In genomic region chr7:87059525-87060287, GRCh38 we compare ENCODE assay signal across 8 cellular contexts. TPM values are rescaled to one million over a fixed set of nuclear protein-coding genes. Genes with fewer than 3 reads are reported as not detected.
DNase-seq lines count a peak whose midpoint lies in the region; TF ChIP-seq lines count a peak whose summit lies in the region.

Gene ELAPOR2, minus strand, starts transcription at chr7:87059654. Its CDS starts 141 bp downstream, at chr7:87059513.

- intact Hi-C loops in adrenal gland (cut with DNase I) (no loop called here), left ventricle myocardium inferior (cut with micrococcal nuclease) (no loop called here), prostate gland (cut with DNase I) (loop anchor here (5.0 to 10.0 kb wide), 2 partner anchors 112 to 165 kb away; no protein-coding TSS in a partner anchor)

- H3K4me1 ChIP-seq in adrenal gland (replicated peaks in 1 of 2) (peaks cover 8 to 11% of the 10 kb centered on the region in 2 donors), left ventricle myocardium inferior (peaks cover 37% of the 10 kb centered on the region), prostate gland (replicated peaks) (no peaks in the 10 kb centered on the region)

- 1 to 6% (median 1%) methylated on average over 7 to 70 of the region's 70 CpGs for WGBS in adrenal gland, 4 donors
- 1% methylated on average over 61 of the region's 70 CpGs for WGBS in prostate gland

- H3K4me3 ChIP-seq in GM12864 (ENCODE audit: low read depth, low read length) (peak within 1 kb of the TSS; percentile 78), HFF-Myc (replicated peaks; ENCODE audit: low read depth, low read length) (peak within 1 kb of the TSS; percentile 39), adrenal gland (peak within 1 kb of the TSS in 3 of 4 donors; percentile 25 to 80 (median 54)), left ventricle myocardium inferior (peak within 1 kb of the TSS; percentile 75), prostate gland (peak within 1 kb of the TSS; percentile 50 to 65)

- H3K27ac ChIP-seq in adrenal gland (peak within 1 kb of the TSS in 3 of 5 donors; percentile 26 to 54 (median 27)), left ventricle myocardium inferior (replicated peaks) (peak within 1 kb of the TSS; percentile 59), prostate gland (peak within 1 kb of the TSS; percentile 51 to 64)

- H3K27me3 ChIP-seq in adrenal gland (no peaks in the 10 kb centered on the region), left ventricle myocardium inferior (ENCODE audit: low read depth) (no peaks in the 10 kb centered on the region), prostate gland (replicated peaks; ENCODE audit: insufficient read depth) (no peaks in the 10 kb centered on the region)

- DNase-seq in GM12864 (ENCODE audit: low read depth) (no peak), HFF-Myc (ENCODE audit: extremely low read depth, low read depth) (no peak), NCI-H1092 (lab: John Stamatoyannopoulos, UW) (peak; percentile 93), T follicular helper cell (ENCODE audit: low read depth) (peak; percentile 75), adrenal gland (peak; percentile 55 to 85 (median 71)), left ventricle myocardium inferior (peak; percentile 81), prostate gland (ENCODE audit: low spot score) (peak; percentile 47), ureter (ENCODE audit: low spot score) (peak; percentile 64)

- H3K9me3 ChIP-seq in adrenal gland (replicated peaks in 1 of 3), result no peaks in the 10 kb centered on the region
- no peaks in the 10 kb centered on the region for H3K9me3 ChIP-seq in left ventricle myocardium inferior (replicated peaks)
- H3K9me3 ChIP-seq in prostate gland, result no peaks in the 10 kb centered on the region

- TF ChIP-seq CTCF in GM12864 (IDR thresholded peaks at IDR 0.05; ENCODE audit: low read depth, low read length, missing control alignments) (peak; percentile 62), HFF-Myc (IDR thresholded peaks at IDR 0.05; ENCODE audit: low read depth, low read length, missing control alignments) (peak; percentile 14), adrenal gland (IDR thresholded peaks at IDR 0.05) (peak in 5 of 6 experiments; percentile 6 to 46 (median 30)), left ventricle myocardium inferior (IDR thresholded peaks at IDR 0.05; ENCODE audit: borderline replicate concordance) (peak; percentile 66), prostate gland (IDR thresholded peaks at IDR 0.05) (peak in 3 of 4 experiments; percentile 17 to 51 (median 49))

- H3K36me3 ChIP-seq in adrenal gland (replicated peaks in 1 of 2) (no peaks in the 10 kb centered on the region), left ventricle myocardium inferior (no peaks in the 10 kb centered on the region), prostate gland (no peaks in the 10 kb centered on the region)

- TF ChIP-seq POLR2A in adrenal gland (IDR thresholded peaks at IDR 0.05) (peak; percentile 67 to 73), prostate gland (IDR thresholded peaks at IDR 0.05) (peak; percentile 21)

RNA-seq across cellular contexts. Expression of gene ELAPOR2, which starts in this region (rescaled TPM):
- total RNA-seq in adrenal gland (10 to 100 TPM in 3 of 8 donors, 1 to 10 TPM in 5; 2.5 to 19.2 (median 7.0) TPM), left ventricle myocardium inferior (3.9 TPM), prostate gland (10 to 100 TPM; 15.5 to 19.9 TPM), ureter (24.5 TPM)
- 1 to 10 TPM; 1.9 to 8.1 (median 2.3) TPM for polyA plus RNA-seq in adrenal gland

Comparison
In these comparisons a context has a peak if more than half of its experiments do, and no peak if none do; other contexts are left out.
1. DNase-seq: peak in NCI-H1092 (single experiment), T follicular helper cell (single experiment), adrenal gland (7 of 7), left ventricle myocardium inferior (single experiment), prostate gland (single experiment) and ureter (single experiment); none in GM12864 (single experiment) and HFF-Myc (single experiment).
2. CTCF ChIP-seq: peak in every context shown above with its lines; median percentile 66 in left ventricle myocardium inferior; 62 in GM12864; 49 in prostate gland; 30 in adrenal gland; 14 in HFF-Myc.
3. Peak in every context shown above with its lines, with median percentiles within 50 percentile points of each other: H3K4me3 ChIP-seq and H3K27ac ChIP-seq.